Comparison of ENCODE assay signal across 8 cellular contexts in genomic region chr5:69331528-69332445, GRCh38. TPM values are rescaled to one million over a fixed set of nuclear protein-coding genes. Genes with fewer than 3 reads are reported as not detected.
DNase-seq lines count a peak whose midpoint lies in the region; ATAC-seq and TF ChIP-seq lines count a peak whose summit lies in the region.

No MANE protein-coding gene starts in this region.

- H3K27ac ChIP-seq in tibial artery, result peak overlapping the region; percentile 68 to 72

- peaks cover 15% of the 10 kb centered on the region for H3K4me1 Mint-ChIP-seq in activated naive CD8-positive, alpha-beta T cell treated with anti-CD3 and anti-CD28 coated beads, Interleukin-2, amount 10 ng/mL, durations not matched to agents 7 days and 5 days

- H3K36me3 Mint-ChIP-seq in activated naive CD8-positive, alpha-beta T cell treated with anti-CD3 and anti-CD28 coated beads, Interleukin-2, amount 10 ng/mL, durations not matched to agents 7 days and 5 days, result peaks cover 4% of the 10 kb centered on the region

- H3K36me3 ChIP-seq in BE2C (no peaks in the 10 kb centered on the region), tibial artery (no peaks in the 10 kb centered on the region)

- POLR2A ChIA-PET in activated naive CD8-positive, alpha-beta T cell treated with anti-CD3 and anti-CD28 coated beads, Interleukin-2, amount 10 ng/mL, durations not matched to agents 7 days and 5 days (lab: Charles Lee), result interaction anchor here (1.0 to 1.3 kb wide), 4 partner anchors 38 to 288 kb away, joined by 3 to 6 read pairs (median 4); partner anchors contain the start of genes AK6, CENPH, RAD17 and TAF9

- H3K9me3 ChIP-seq in BE2C (no peaks in the 10 kb centered on the region), tibial artery (no peaks in the 10 kb centered on the region)

- intact Hi-C loops in left colon (cut with DNase I, micrococcal nuclease) (no loop called here), tibial artery (cut with DNase I; ENCODE audit: low total_unique reads) (no loop called here)

- TF ChIP-seq POLR2A in GM18505 (IDR thresholded peaks at IDR 0.05; ENCODE audit: borderline replicate concordance, extremely low read depth, insufficient read depth, insufficient read length), result no peak

- H3K4me3 Mint-ChIP-seq in activated naive CD8-positive, alpha-beta T cell treated with anti-CD3 and anti-CD28 coated beads, Interleukin-2, amount 10 ng/mL, durations not matched to agents 7 days and 5 days, result peak overlapping the region; percentile 94

- no peak for ATAC-seq in activated naive CD8-positive, alpha-beta T cell treated with anti-CD3 and anti-CD28 coated beads, Interleukin-2, amount 10 ng/mL, durations not matched to agents 7 days and 5 days (ENCODE audit: low read depth)
- ATAC-seq in left colon (peak; percentile 77), GM18505 (IDR thresholded peaks at IDR 0.05; ENCODE audit: unreplicated experiment) (no peak)

- DNase-seq in BE2C, result no peak
- no peak for DNase-seq in Jurkat, Clone E6-1 (ENCODE audit: low read depth, low spot score)
- no peak for DNase-seq in activated naive CD8-positive, alpha-beta T cell treated with anti-CD3 and anti-CD28 coated beads, Interleukin-2, amount 10 ng/mL, durations not matched to agents 7 days and 5 days
- DNase-seq in left colon, result peak; percentile 54 to 68
- DNase-seq in tibial artery, result no peak
- DNase-seq in stimulated activated CD4-positive, alpha-beta T cell treated with anti-CD3 and anti-CD28 coated beads, Interleukin-4, amount 100 ng/mL, for 24 hours, result no peak
- no peak for DNase-seq in activated CD4-positive, alpha-beta T cell treated with anti-CD3 and anti-CD28 coated beads, Interleukin-2, amount 50 U/mL, for 48 hours

- TF ChIP-seq CTCF in BE2C (IDR thresholded peaks at IDR 0.05; ENCODE audit: low read depth, low read length) (no peak), tibial artery (IDR thresholded peaks at IDR 0.05) (no peak)

- H3K27me3 ChIP-seq in BE2C, result no peaks in the 10 kb centered on the region
- H3K27me3 ChIP-seq in tibial artery, result no peaks in the 10 kb centered on the region

- peak overlapping the region; percentile 76 for H3K4me3 ChIP-seq in BE2C (ENCODE audit: low read depth, low read length)
- peak overlapping the region; percentile 86 for H3K4me3 ChIP-seq in Jurkat, Clone E6-1 (ENCODE audit: low read length)
- H3K4me3 ChIP-seq in tibial artery, result peak overlapping the region; percentile 57 to 82

- no peaks in the 10 kb centered on the region for H3K9me3 Mint-ChIP-seq in activated naive CD8-positive, alpha-beta T cell treated with anti-CD3 and anti-CD28 coated beads, Interleukin-2, amount 10 ng/mL, durations not matched to agents 7 days and 5 days

- H3K4me1 ChIP-seq in BE2C, result no peaks in the 10 kb centered on the region
- H3K4me1 ChIP-seq in tibial artery, result peaks cover 0 to 24% (median 4%) of the 10 kb centered on the region in 4 donors

- H3K27me3 Mint-ChIP-seq in activated naive CD8-positive, alpha-beta T cell treated with anti-CD3 and anti-CD28 coated beads, Interleukin-2, amount 10 ng/mL, durations not matched to agents 7 days and 5 days, result no peaks in the 10 kb centered on the region

- peak overlapping the region; percentile 97 for H3K27ac Mint-ChIP-seq in activated naive CD8-positive, alpha-beta T cell treated with anti-CD3 and anti-CD28 coated beads, Interleukin-2, amount 10 ng/mL, durations not matched to agents 7 days and 5 days

RNA-seq across cellular contexts. Expression of gene CCDC125, which starts 0.8 kb away (rescaled TPM):
- 6.1 TPM for polyA plus RNA-seq in BE2C (2012; ENCODE audit: insufficient read depth, insufficient read length, low read depth)
- 13.9 TPM for polyA plus RNA-seq in Jurkat, Clone E6-1 (2012; ENCODE audit: insufficient read depth, insufficient read length)
- 10 to 100 TPM in 1 of 2 experiments, 1 to 10 TPM in 1; 8.3 to 12.0 TPM for total RNA-seq in activated naive CD8-positive, alpha-beta T cell treated with anti-CD3 and anti-CD28 coated beads, Interleukin-2, amount 10 ng/mL, durations not matched to agents 7 days and 5 days
- 10 to 100 TPM; 20.3 to 26.3 TPM for total RNA-seq in left colon

RNA-seq across cellular contexts. Expression of gene AK6, which starts 37.5 kb away (rescaled TPM):
- polyA plus RNA-seq in BE2C (2012; ENCODE audit: insufficient read depth, insufficient read length, low read depth), result 101 TPM
- polyA plus RNA-seq in Jurkat, Clone E6-1 (2012; ENCODE audit: insufficient read depth, insufficient read length), result 130 TPM
- 10 to 100 TPM; 24.7 to 33.3 TPM for total RNA-seq in activated naive CD8-positive, alpha-beta T cell treated with anti-CD3 and anti-CD28 coated beads, Interleukin-2, amount 10 ng/mL, durations not matched to agents 7 days and 5 days
- total RNA-seq in left colon, result 10 to 100 TPM; 26.3 to 33.2 TPM

RNA-seq across cellular contexts. Expression of gene TAF9, which starts 37.5 kb away (rescaled TPM):
- 63.1 TPM for polyA plus RNA-seq in BE2C (2012; ENCODE audit: insufficient read depth, insufficient read length, low read depth)
- polyA plus RNA-seq in Jurkat, Clone E6-1 (2012; ENCODE audit: insufficient read depth, insufficient read length), result 174 TPM
- 10 to 100 TPM; 47.3 to 52.9 TPM for total RNA-seq in activated naive CD8-positive, alpha-beta T cell treated with anti-CD3 and anti-CD28 coated beads, Interleukin-2, amount 10 ng/mL, durations not matched to agents 7 days and 5 days
- 10 to 100 TPM; 38.4 to 53.9 TPM for total RNA-seq in left colon

RNA-seq across cellular contexts. Expression of gene RAD17, which starts 37.8 kb away (rescaled TPM):
- polyA plus RNA-seq in BE2C (2012; ENCODE audit: insufficient read depth, insufficient read length, low read depth), result 55.8 TPM
- 51.4 TPM for polyA plus RNA-seq in Jurkat, Clone E6-1 (2012; ENCODE audit: insufficient read depth, insufficient read length)
- total RNA-seq in activated naive CD8-positive, alpha-beta T cell treated with anti-CD3 and anti-CD28 coated beads, Interleukin-2, amount 10 ng/mL, durations not matched to agents 7 days and 5 days, result 10 to 100 TPM; 25.8 to 28.2 TPM
- total RNA-seq in left colon, result 10 to 100 TPM; 17.2 to 17.8 TPM

Comparison
In these comparisons a context has a peak if more than half of its experiments do, and no peak if none do; other contexts are left out.
1. DNase-seq: peak in left colon (2 of 2); none in BE2C (single experiment), Jurkat, Clone E6-1 (single experiment), activated naive CD8-positive, alpha-beta T cell treated with anti-CD3 and anti-CD28 coated beads, Interleukin-2, amount 10 ng/mL, durations not matched to agents 7 days and 5 days (single experiment), tibial artery (0 of 2), stimulated activated CD4-positive, alpha-beta T cell treated with anti-CD3 and anti-CD28 coated beads, Interleukin-4, amount 100 ng/mL, for 24 hours (single experiment) and activated CD4-positive, alpha-beta T cell treated with anti-CD3 and anti-CD28 coated beads, Interleukin-2, amount 50 U/mL, for 48 hours (0 of 2).
2. Peak in every context shown above with its lines, with median percentiles within 50 percentile points of each other: H3K4me3 ChIP-seq.